In the genomic region with DNA sequence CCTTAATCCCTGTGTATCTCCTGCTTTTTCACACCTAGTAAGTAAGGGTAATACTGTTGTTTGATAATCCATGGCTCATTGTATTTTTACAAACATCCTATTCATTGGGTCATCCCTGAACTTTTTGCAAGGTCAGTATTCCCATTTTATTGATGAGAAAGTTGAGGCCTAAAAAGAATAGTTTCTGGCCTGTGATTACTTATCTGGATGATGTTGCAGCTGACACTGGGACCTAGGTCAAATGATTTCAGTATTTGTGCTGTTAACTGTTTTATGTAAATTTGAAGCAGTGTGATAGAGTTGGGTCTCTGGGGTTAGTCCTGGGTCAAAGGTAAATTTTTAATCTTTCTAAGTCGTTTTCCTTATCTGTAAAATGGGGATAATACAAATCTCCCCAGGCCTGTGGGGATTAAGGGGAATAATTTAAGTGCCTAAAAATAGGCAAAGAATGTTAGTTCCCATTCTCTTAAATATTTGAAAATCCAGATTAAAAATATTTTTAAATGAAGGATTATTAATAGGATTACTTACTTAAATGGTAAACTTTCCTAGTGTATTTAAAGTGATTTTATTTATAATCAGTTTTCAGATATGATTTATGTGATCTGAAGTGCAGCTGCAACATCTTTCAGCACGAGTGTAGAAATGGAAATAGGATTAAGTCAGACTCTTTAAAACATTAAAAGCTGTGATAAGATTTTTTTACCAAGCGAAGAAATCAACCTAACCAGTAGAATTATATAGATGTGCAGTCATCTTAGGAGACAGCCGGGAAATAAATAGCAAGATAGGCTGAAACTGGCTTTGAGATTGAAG, we compare ENCODE assay signal across 1 cellular context.
TF ChIP-seq lines count a peak whose summit lies in the region.

No MANE protein-coding gene starts in this region.

TF ChIP-seq in GM23338, 12 proteins besides CTCF, POLR2A, EP300 and RAD21 (continued from another document):
- TF ChIP-seq, protein P1, sequence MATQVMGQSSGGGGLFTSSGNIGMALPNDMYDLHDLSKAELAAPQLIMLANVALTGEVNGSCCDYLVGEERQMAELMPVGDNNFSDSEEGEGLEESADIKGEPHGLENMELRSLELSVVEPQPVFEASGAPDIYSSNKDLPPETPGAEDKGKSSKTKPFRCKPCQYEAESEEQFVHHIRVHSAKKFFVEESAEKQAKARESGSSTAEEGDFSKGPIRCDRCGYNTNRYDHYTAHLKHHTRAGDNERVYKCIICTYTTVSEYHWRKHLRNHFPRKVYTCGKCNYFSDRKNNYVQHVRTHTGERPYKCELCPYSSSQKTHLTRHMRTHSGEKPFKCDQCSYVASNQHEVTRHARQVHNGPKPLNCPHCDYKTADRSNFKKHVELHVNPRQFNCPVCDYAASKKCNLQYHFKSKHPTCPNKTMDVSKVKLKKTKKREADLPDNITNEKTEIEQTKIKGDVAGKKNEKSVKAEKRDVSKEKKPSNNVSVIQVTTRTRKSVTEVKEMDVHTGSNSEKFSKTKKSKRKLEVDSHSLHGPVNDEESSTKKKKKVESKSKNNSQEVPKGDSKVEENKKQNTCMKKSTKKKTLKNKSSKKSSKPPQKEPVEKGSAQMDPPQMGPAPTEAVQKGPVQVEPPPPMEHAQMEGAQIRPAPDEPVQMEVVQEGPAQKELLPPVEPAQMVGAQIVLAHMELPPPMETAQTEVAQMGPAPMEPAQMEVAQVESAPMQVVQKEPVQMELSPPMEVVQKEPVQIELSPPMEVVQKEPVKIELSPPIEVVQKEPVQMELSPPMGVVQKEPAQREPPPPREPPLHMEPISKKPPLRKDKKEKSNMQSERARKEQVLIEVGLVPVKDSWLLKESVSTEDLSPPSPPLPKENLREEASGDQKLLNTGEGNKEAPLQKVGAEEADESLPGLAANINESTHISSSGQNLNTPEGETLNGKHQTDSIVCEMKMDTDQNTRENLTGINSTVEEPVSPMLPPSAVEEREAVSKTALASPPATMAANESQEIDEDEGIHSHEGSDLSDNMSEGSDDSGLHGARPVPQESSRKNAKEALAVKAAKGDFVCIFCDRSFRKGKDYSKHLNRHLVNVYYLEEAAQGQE (IDR thresholded peaks at IDR 0.05; ENCODE audit: unreplicated experiment): no peak
- TF ChIP-seq, protein P2, sequence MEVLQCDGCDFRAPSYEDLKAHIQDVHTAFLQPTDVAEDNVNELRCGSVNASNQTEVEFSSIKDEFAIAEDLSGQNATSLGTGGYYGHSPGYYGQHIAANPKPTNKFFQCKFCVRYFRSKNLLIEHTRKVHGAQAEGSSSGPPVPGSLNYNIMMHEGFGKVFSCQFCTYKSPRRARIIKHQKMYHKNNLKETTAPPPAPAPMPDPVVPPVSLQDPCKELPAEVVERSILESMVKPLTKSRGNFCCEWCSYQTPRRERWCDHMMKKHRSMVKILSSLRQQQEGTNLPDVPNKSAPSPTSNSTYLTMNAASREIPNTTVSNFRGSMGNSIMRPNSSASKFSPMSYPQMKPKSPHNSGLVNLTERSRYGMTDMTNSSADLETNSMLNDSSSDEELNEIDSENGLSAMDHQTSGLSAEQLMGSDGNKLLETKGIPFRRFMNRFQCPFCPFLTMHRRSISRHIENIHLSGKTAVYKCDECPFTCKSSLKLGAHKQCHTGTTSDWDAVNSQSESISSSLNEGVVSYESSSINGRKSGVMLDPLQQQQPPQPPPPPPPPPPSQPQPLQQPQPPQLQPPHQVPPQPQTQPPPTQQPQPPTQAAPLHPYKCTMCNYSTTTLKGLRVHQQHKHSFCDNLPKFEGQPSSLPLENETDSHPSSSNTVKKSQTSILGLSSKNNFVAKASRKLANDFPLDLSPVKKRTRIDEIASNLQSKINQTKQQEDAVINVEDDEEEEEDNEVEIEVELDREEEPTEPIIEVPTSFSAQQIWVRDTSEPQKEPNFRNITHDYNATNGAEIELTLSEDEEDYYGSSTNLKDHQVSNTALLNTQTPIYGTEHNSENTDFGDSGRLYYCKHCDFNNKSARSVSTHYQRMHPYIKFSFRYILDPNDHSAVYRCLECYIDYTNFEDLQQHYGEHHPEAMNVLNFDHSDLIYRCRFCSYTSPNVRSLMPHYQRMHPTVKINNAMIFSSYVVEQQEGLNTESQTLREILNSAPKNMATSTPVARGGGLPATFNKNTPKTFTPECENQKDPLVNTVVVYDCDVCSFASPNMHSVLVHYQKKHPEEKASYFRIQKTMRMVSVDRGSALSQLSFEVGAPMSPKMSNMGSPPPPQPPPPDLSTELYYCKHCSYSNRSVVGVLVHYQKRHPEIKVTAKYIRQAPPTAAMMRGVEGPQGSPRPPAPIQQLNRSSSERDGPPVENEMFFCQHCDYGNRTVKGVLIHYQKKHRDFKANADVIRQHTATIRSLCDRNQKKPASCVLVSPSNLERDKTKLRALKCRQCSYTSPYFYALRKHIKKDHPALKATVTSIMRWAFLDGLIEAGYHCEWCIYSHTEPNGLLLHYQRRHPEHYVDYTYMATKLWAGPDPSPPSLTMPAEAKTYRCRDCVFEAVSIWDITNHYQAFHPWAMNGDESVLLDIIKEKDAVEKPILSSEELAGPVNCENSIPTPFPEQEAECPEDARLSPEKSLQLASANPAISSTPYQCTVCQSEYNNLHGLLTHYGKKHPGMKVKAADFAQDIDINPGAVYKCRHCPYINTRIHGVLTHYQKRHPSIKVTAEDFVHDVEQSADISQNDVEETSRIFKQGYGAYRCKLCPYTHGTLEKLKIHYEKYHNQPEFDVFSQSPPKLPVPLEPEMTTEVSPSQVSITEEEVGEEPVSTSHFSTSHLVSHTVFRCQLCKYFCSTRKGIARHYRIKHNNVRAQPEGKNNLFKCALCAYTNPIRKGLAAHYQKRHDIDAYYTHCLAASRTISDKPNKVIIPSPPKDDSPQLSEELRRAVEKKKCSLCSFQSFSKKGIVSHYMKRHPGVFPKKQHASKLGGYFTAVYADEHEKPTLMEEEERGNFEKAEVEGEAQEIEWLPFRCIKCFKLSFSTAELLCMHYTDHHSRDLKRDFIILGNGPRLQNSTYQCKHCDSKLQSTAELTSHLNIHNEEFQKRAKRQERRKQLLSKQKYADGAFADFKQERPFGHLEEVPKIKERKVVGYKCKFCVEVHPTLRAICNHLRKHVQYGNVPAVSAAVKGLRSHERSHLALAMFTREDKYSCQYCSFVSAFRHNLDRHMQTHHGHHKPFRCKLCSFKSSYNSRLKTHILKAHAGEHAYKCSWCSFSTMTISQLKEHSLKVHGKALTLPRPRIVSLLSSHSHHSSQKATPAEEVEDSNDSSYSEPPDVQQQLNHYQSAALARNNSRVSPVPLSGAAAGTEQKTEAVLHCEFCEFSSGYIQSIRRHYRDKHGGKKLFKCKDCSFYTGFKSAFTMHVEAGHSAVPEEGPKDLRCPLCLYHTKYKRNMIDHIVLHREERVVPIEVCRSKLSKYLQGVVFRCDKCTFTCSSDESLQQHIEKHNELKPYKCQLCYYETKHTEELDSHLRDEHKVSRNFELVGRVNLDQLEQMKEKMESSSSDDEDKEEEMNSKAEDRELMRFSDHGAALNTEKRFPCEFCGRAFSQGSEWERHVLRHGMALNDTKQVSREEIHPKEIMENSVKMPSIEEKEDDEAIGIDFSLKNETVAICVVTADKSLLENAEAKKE (CRISPR knock-in tag; IDR thresholded peaks at IDR 0.05): no peak
- TF ChIP-seq POLR2AphosphoS5 (IDR thresholded peaks at IDR 0.05; ENCODE audit: low read depth) (no peak), EZH2phosphoT487 (IDR thresholded peaks at IDR 0.05; ENCODE audit: unreplicated experiment) (no peak)
